In genomic region chr3:141294848-141295247, GRCh38 we compare ENCODE assay signal across 2 cellular contexts.
TF ChIP-seq lines count a peak whose summit lies in the region.

No MANE protein-coding gene starts in this region.

TF ChIP-seq in liver, 16 proteins besides CTCF, POLR2A, EP300 and RAD21 (continued from another document):
- TF ChIP-seq ZBTB33 (IDR thresholded peaks at IDR 0.05) (no peak), TAF1 (conservative IDR thresholded peaks at IDR 0.05) (no peak), EGR1 (IDR thresholded peaks at IDR 0.05; ENCODE audit: low read depth in 2 of 2) (no peak), GABPA (IDR thresholded peaks at IDR 0.05 in 1 of 2, conservative IDR thresholded peaks at IDR 0.05 in 1 of 2) (no peak), SP1 (IDR thresholded peaks at IDR 0.05) (no peak), REST (IDR thresholded peaks at IDR 0.05) (no peak)

TF ChIP-seq in HepG2, 621 proteins besides CTCF, POLR2A, EP300 and RAD21 (continued from another document):
- TF ChIP-seq ZUFSP (CRISPR knock-in tag; IDR thresholded peaks at IDR 0.05; ENCODE audit: borderline replicate concordance): no peak
